8 cellular contexts compared by ENCODE assay signal in genomic region chr20:51014797-51015722, GRCh38. TPM values are rescaled to one million over a fixed set of nuclear protein-coding genes. Genes with fewer than 3 reads are reported as not detected.
DNase-seq lines count a peak whose midpoint lies in the region; ATAC-seq, FAIRE-seq and TF ChIP-seq lines count a peak whose summit lies in the region.

No MANE protein-coding gene starts in this region.

- H2AFZ ChIP-seq in OCI-LY1 (ENCODE audit: low read length) = no peak overlapping the region
- H2AFZ ChIP-seq in HepG2 (ENCODE audit: low read length) = no peak overlapping the region

- no peak for TF ChIP-seq POLR2A in HepG2 (IDR thresholded peaks at IDR 0.05; ENCODE audit: insufficient read depth in 1 of 2, low read depth in 2 of 2, low read length in 2 of 2)

- no peak overlapping the region for H3K4me2 ChIP-seq in OCI-LY1 (ENCODE audit: low read length)
- H3K4me2 ChIP-seq in HepG2 (ENCODE audit: low read depth, low read length) = no peak overlapping the region

- DNase-seq in GM19239 (ENCODE audit: insufficient read length, low spot score) = peak; percentile 39
- DNase-seq in cerebellar cortex (ENCODE audit: low spot score) = peak; percentile 48
- DNase-seq in HepG2 (ENCODE audit: low spot score) = peak; percentile 47
- DNase-seq in CD8-positive, alpha-beta memory T cell = no peak
- no peak for DNase-seq in activated T-helper 1 cell treated with anti-CD3 and anti-CD28 coated beads, Interleukin-12 subunit alpha, Interleukin-12 subunit beta, Interleukin-2, Interleukin-4 antibody, amounts not matched to agents 30 ng/mL and 10 ng/mL and 1 ng/mL, durations not matched to agents 14 hours and 24 hours and 36 hours (ENCODE audit: low spot score)

- H3K9me3 Mint-ChIP-seq in CD8-positive, alpha-beta memory T cell = no peaks in the 10 kb centered on the region
- no peaks in the 10 kb centered on the region for H3K9me3 Mint-ChIP-seq in activated T-helper 1 cell treated with anti-CD3 and anti-CD28 coated beads, Interleukin-12 subunit alpha, Interleukin-12 subunit beta, Interleukin-2, Interleukin-4 antibody, amounts not matched to agents 30 ng/mL and 10 ng/mL and 1 ng/mL, durations not matched to agents 14 hours and 24 hours and 36 hours

- CTCF ChIA-PET in HepG2 (lab: Yijun Ruan, JAX; ENCODE audit: low intra/inter-chr PET ratio, low total read pairs) = interaction anchor here (1.6 kb wide), 1 partner anchor 292 kb away, joined by 5 read pairs; no protein-coding TSS in a partner anchor
- CTCF ChIA-PET in CD8-positive, alpha-beta memory T cell (lab: Charles Lee) = interaction anchor here (0.8 to 1.6 kb wide), 3 partner anchors 9 to 27 kb away, joined by 3 to 4 read pairs (median 3); no protein-coding TSS in a partner anchor

- no peaks in the 10 kb centered on the region for H3K9me2 ChIP-seq in OCI-LY1 (ENCODE audit: low read depth, low read length)

- H3K9ac ChIP-seq in OCI-LY1 (ENCODE audit: low read length) (no peak overlapping the region), HepG2 (ENCODE audit: insufficient read depth, low read depth, low read length) (no peak overlapping the region)

- H3K36me3 ChIP-seq in OCI-LY1 (ENCODE audit: insufficient read depth, low read length) (no peaks in the 10 kb centered on the region), HepG2 (replicated peaks in 1 of 2; ENCODE audit: control insufficient read depth in 1 of 2, insufficient read depth in 2 of 2, low read length in 2 of 2) (no peaks in the 10 kb centered on the region)
- no peaks in the 10 kb centered on the region for H3K36me3 ChIP-seq in CD8-positive, alpha-beta memory T cell (ENCODE audit: insufficient read depth, low read length)

- TF ChIP-seq EP300 in HepG2 (IDR thresholded peaks at IDR 0.05; ENCODE audit: low read depth in 2 of 2, low read length in 2 of 2) = no peak
- no peak for TF ChIP-seq EP300 in HepG2 (CRISPR knock-in tag; IDR thresholded peaks at IDR 0.05; ENCODE audit: borderline replicate concordance)

- no peaks in the 10 kb centered on the region for H4K20me1 ChIP-seq in OCI-LY1 (ENCODE audit: insufficient read depth, low read length)
- no peaks in the 10 kb centered on the region; the same call in 1 of the 2 replicates for H4K20me1 ChIP-seq in HepG2 (ENCODE audit: insufficient read depth, low read length)

- POLR2A ChIA-PET in HepG2 (lab: Yijun Ruan, JAX) = no interaction called here
- POLR2A ChIA-PET in CD8-positive, alpha-beta memory T cell (lab: Charles Lee) = no interaction called here

- 26% methylated on average over 16 of the region's 16 CpGs for WGBS in HepG2 (ENCODE audit: low lambda C conversion rate)

- H3K36me3 Mint-ChIP-seq in CD8-positive, alpha-beta memory T cell = no peaks in the 10 kb centered on the region
- H3K36me3 Mint-ChIP-seq in activated T-helper 1 cell treated with anti-CD3 and anti-CD28 coated beads, Interleukin-12 subunit alpha, Interleukin-12 subunit beta, Interleukin-2, Interleukin-4 antibody, amounts not matched to agents 30 ng/mL and 10 ng/mL and 1 ng/mL, durations not matched to agents 14 hours and 24 hours and 36 hours (ENCODE audit: low read depth) = no peaks in the 10 kb centered on the region

- H3K27ac Mint-ChIP-seq in CD8-positive, alpha-beta memory T cell = peak overlapping the region in 1 of 8 donors; percentile 26
- H3K27ac Mint-ChIP-seq in activated T-helper 1 cell treated with anti-CD3 and anti-CD28 coated beads, Interleukin-12 subunit alpha, Interleukin-12 subunit beta, Interleukin-2, Interleukin-4 antibody, amounts not matched to agents 30 ng/mL and 10 ng/mL and 1 ng/mL, durations not matched to agents 14 hours and 24 hours and 36 hours = no peak overlapping the region

- H3K79me2 ChIP-seq in OCI-LY1 (ENCODE audit: insufficient read depth, low read length) (no peaks in the 10 kb centered on the region), HepG2 (ENCODE audit: insufficient read depth, low read length) (no peaks in the 10 kb centered on the region)

- no peaks in the 10 kb centered on the region for H3K4me1 ChIP-seq in OCI-LY1 (ENCODE audit: insufficient read depth, low read length, severe bottlenecking)
- no peaks in the 10 kb centered on the region for H3K4me1 ChIP-seq in HepG2 (ENCODE audit: insufficient read depth, low read length)
- H3K4me1 ChIP-seq in CD8-positive, alpha-beta memory T cell (ENCODE audit: insufficient read depth, low read length) = no peaks in the 10 kb centered on the region

- H3K27me3 ChIP-seq in OCI-LY1 (ENCODE audit: insufficient read depth, low read length) (no peaks in the 10 kb centered on the region), HepG2 (ENCODE audit: control insufficient read depth in 1 of 2, insufficient read depth in 2 of 2, low read length in 2 of 2) (peaks cover under 1 to 48% of the 10 kb centered on the region in 2 experiments; a peak in 4 of 5 replicates)
- H3K27me3 ChIP-seq in CD8-positive, alpha-beta memory T cell (ENCODE audit: insufficient read depth, low read length, poor library complexity, severe bottlenecking) = peaks cover 11% of the 10 kb centered on the region

- no peaks in the 10 kb centered on the region for H3K9me3 ChIP-seq in OCI-LY1 (ENCODE audit: low read length)
- no peaks in the 10 kb centered on the region for H3K9me3 ChIP-seq in HepG2 (ENCODE audit: low read length)
- no peaks in the 10 kb centered on the region for H3K9me3 ChIP-seq in CD8-positive, alpha-beta memory T cell (ENCODE audit: low read length)

- H3K4me3 ChIP-seq in OCI-LY1 (ENCODE audit: low read depth, low read length, poor library complexity, severe bottlenecking) = no peak overlapping the region
- no peak overlapping the region for H3K4me3 ChIP-seq in HepG2 (replicated peaks in 1 of 3; ENCODE audit: insufficient read depth in 1 of 3, low read depth in 2 of 3, low read length in 3 of 3)
- no peak overlapping the region for H3K4me3 ChIP-seq in CD8-positive, alpha-beta memory T cell (ENCODE audit: low read length)

- FAIRE-seq in GM19239 (lab: Jason Lieb, UNC) (no peak), HepG2 (lab: Jason Lieb, UNC) (peak; percentile 87)

- in situ Hi-C loops in HepG2 (cut with HindIII; ENCODE audit: extremely low pct_ligation_motif_present, low pct_unique_long_range_greater_than_20kb) = no loop called here

- BruUV-seq in HepG2 (replicated peaks; lab: Mats Ljungman, UMichigan) = no TSS peak

- H3K27me3 Mint-ChIP-seq in CD8-positive, alpha-beta memory T cell = peaks cover 15 to 48% of the 10 kb centered on the region in 2 donors
- H3K27me3 Mint-ChIP-seq in activated T-helper 1 cell treated with anti-CD3 and anti-CD28 coated beads, Interleukin-12 subunit alpha, Interleukin-12 subunit beta, Interleukin-2, Interleukin-4 antibody, amounts not matched to agents 30 ng/mL and 10 ng/mL and 1 ng/mL, durations not matched to agents 14 hours and 24 hours and 36 hours (ENCODE audit: insufficient read depth) = peaks cover 15% of the 10 kb centered on the region

- H3K4me1 Mint-ChIP-seq in CD8-positive, alpha-beta memory T cell = no peaks in the 10 kb centered on the region
- no peaks in the 10 kb centered on the region for H3K4me1 Mint-ChIP-seq in activated T-helper 1 cell treated with anti-CD3 and anti-CD28 coated beads, Interleukin-12 subunit alpha, Interleukin-12 subunit beta, Interleukin-2, Interleukin-4 antibody, amounts not matched to agents 30 ng/mL and 10 ng/mL and 1 ng/mL, durations not matched to agents 14 hours and 24 hours and 36 hours (ENCODE audit: low read depth)

- H3K27ac ChIP-seq in C4-2B (no peak overlapping the region), OCI-LY1 (ENCODE audit: low read depth, low read length, poor library complexity, severe bottlenecking) (no peak overlapping the region), HepG2 (ENCODE audit: extremely low read length, insufficient read depth, low read length) (no peak overlapping the region)
- H3K27ac ChIP-seq in CD8-positive, alpha-beta memory T cell (ENCODE audit: low read depth, low read length) = no peak overlapping the region

- no peak overlapping the region for H3K4me3 Mint-ChIP-seq in CD8-positive, alpha-beta memory T cell
- H3K4me3 Mint-ChIP-seq in activated T-helper 1 cell treated with anti-CD3 and anti-CD28 coated beads, Interleukin-12 subunit alpha, Interleukin-12 subunit beta, Interleukin-2, Interleukin-4 antibody, amounts not matched to agents 30 ng/mL and 10 ng/mL and 1 ng/mL, durations not matched to agents 14 hours and 24 hours and 36 hours = no peak overlapping the region

- intact Hi-C loops in HepG2 (cut with micrococcal nuclease; ENCODE audit: unreplicated experiment) = no loop called here
- intact Hi-C loops in activated T-helper 1 cell treated with anti-CD3 and anti-CD28 coated beads, Interleukin-12 subunit alpha, Interleukin-12 subunit beta, Interleukin-2, Interleukin-4 antibody, amounts not matched to agents 30 ng/mL and 10 ng/mL and 1 ng/mL, durations not matched to agents 14 hours and 24 hours and 36 hours (cut with micrococcal nuclease) = no loop called here

- TF ChIP-seq RAD21 in HepG2 (CRISPR knock-in tag; IDR thresholded peaks at IDR 0.05) = 0 out of 2 replicates have a peak, but pooled peaks have one; percentile 12

- H3F3A ChIP-seq in OCI-LY1 (ENCODE audit: insufficient read depth, low read length) = no peaks in the 10 kb centered on the region

- peak; percentile 79 for ATAC-seq in HepG2
- no peak for ATAC-seq in HG03378 (IDR thresholded peaks at IDR 0.05; ENCODE audit: unreplicated experiment)

- TF ChIP-seq CTCF in C4-2B (conservative IDR thresholded peaks at IDR 0.05) (peak; percentile 87), OCI-LY1 (IDR thresholded peaks at IDR 0.05; ENCODE audit: low read length) (peak; percentile 71), HepG2 (CRISPR knock-in tag; IDR thresholded peaks at IDR 0.05) (peak; percentile 82)

RNA-seq across cellular contexts. Expression of gene KCNG1, which starts 7.8 kb away (rescaled TPM):
- total RNA-seq in HepG2 (2016; rRNA removed; fragmentation: Illumina TruSeq; extraction: Trizol) = not detected in 2 replicates
- total RNA-seq in HepG2 (2016; cell fraction: cytosol; rRNA removed; fragmentation: Illumina TruSeq; extraction: Trizol; ENCODE audit: low read depth) = not detected in 2 replicates
- total RNA-seq in HepG2 (2016; cell fraction: insoluble cytoplasmic fraction; rRNA removed; fragmentation: Illumina TruSeq; extraction: Trizol) = not detected in 2 replicates
- not detected in 2 replicates for total RNA-seq in HepG2 (2016; cell fraction: membrane; rRNA removed; fragmentation: Illumina TruSeq; extraction: Trizol)
- total RNA-seq in HepG2 (2016; cell fraction: nucleus; rRNA removed; fragmentation: Illumina TruSeq; extraction: Trizol) = not detected in 2 replicates
- polyA plus RNA-seq in HepG2 (2011; rRNA removed) = not detected in 2 replicates
- polyA plus RNA-seq in HepG2 (2011; cell fraction: cytosol; rRNA removed) = not detected in 2 replicates
- polyA plus RNA-seq in HepG2 (2011; cell fraction: nucleus; rRNA removed) = not detected in 2 replicates
- polyA plus RNA-seq in HepG2 (2012) = not detected in 2 replicates
- polyA plus RNA-seq in HepG2 (2016; cell fraction: cytosol; fragmentation: Illumina TruSeq; extraction: Trizol; ENCODE audit: low read depth) = not detected in 2 replicates
- polyA plus RNA-seq in HepG2 (2016; cell fraction: insoluble cytoplasmic fraction; fragmentation: Illumina TruSeq; extraction: Trizol; ENCODE audit: low read depth) = not detected in 2 replicates
- not detected in 2 replicates for polyA plus RNA-seq in HepG2 (2016; cell fraction: membrane; fragmentation: Illumina TruSeq; extraction: Trizol; ENCODE audit: low read depth)
- polyA plus RNA-seq in HepG2 (2016; cell fraction: nucleus; fragmentation: Illumina TruSeq; extraction: Trizol; ENCODE audit: insufficient read depth, low read depth) = not detected in 2 replicates
- not detected in 2 replicates for polyA minus RNA-seq in HepG2 (2011; rRNA and poly(A)+ RNA removed; ENCODE audit: low replicate concordance)
- polyA minus RNA-seq in HepG2 (2011; cell fraction: cytosol; rRNA and poly(A)+ RNA removed) = not detected in 2 replicates
- not detected in 2 replicates for polyA minus RNA-seq in HepG2 (2011; cell fraction: nucleus; rRNA and poly(A)+ RNA removed)
- total RNA-seq in CD8-positive, alpha-beta memory T cell = 1 to 10 TPM; 3.4 to 4.5 TPM
- not detected for polyA plus RNA-seq in CD8-positive, alpha-beta memory T cell
- total RNA-seq in activated T-helper 1 cell treated with anti-CD3 and anti-CD28 coated beads, Interleukin-12 subunit alpha, Interleukin-12 subunit beta, Interleukin-2, Interleukin-4 antibody, amounts not matched to agents 30 ng/mL and 10 ng/mL and 1 ng/mL, durations not matched to agents 14 hours and 24 hours and 36 hours = 2.8 and 3.1 TPM in 2 replicates

RNA-seq across cellular contexts. Expression of gene MOCS3, which starts 56.4 kb away (rescaled TPM):
- 8.4 and 9.7 TPM in 2 replicates for total RNA-seq in HepG2 (2016; rRNA removed; fragmentation: Illumina TruSeq; extraction: Trizol)
- 1.2 and 1.3 TPM in 2 replicates for total RNA-seq in HepG2 (2016; cell fraction: cytosol; rRNA removed; fragmentation: Illumina TruSeq; extraction: Trizol; ENCODE audit: low read depth)
- total RNA-seq in HepG2 (2016; cell fraction: insoluble cytoplasmic fraction; rRNA removed; fragmentation: Illumina TruSeq; extraction: Trizol) = 7.8 and 8.8 TPM in 2 replicates
- total RNA-seq in HepG2 (2016; cell fraction: membrane; rRNA removed; fragmentation: Illumina TruSeq; extraction: Trizol) = 3.7 and 4.2 TPM in 2 replicates
- 5.4 and 5.7 TPM in 2 replicates for total RNA-seq in HepG2 (2016; cell fraction: nucleus; rRNA removed; fragmentation: Illumina TruSeq; extraction: Trizol)
- polyA plus RNA-seq in HepG2 (2011; rRNA removed) = 3.7 and 4.1 TPM in 2 replicates
- polyA plus RNA-seq in HepG2 (2011; cell fraction: cytosol; rRNA removed) = 4.0 and 4.1 TPM in 2 replicates
- polyA plus RNA-seq in HepG2 (2011; cell fraction: nucleus; rRNA removed) = 2.9 and 3.2 TPM in 2 replicates
- 2.7 and 3.3 TPM in 2 replicates for polyA plus RNA-seq in HepG2 (2012)
- polyA plus RNA-seq in HepG2 (2016; cell fraction: cytosol; fragmentation: Illumina TruSeq; extraction: Trizol; ENCODE audit: low read depth) = 0.53 and 0.58 TPM in 2 replicates
- 7.8 and 8.0 TPM in 2 replicates for polyA plus RNA-seq in HepG2 (2016; cell fraction: insoluble cytoplasmic fraction; fragmentation: Illumina TruSeq; extraction: Trizol; ENCODE audit: low read depth)
- polyA plus RNA-seq in HepG2 (2016; cell fraction: membrane; fragmentation: Illumina TruSeq; extraction: Trizol; ENCODE audit: low read depth) = 1.7 and 2.1 TPM in 2 replicates
- 4.3 and 4.4 TPM in 2 replicates for polyA plus RNA-seq in HepG2 (2016; cell fraction: nucleus; fragmentation: Illumina TruSeq; extraction: Trizol; ENCODE audit: insufficient read depth, low read depth)
- 14.6 and 20.7 TPM in 2 replicates for polyA minus RNA-seq in HepG2 (2011; rRNA and poly(A)+ RNA removed; ENCODE audit: low replicate concordance)
- 6.3 and 6.7 TPM in 2 replicates for polyA minus RNA-seq in HepG2 (2011; cell fraction: cytosol; rRNA and poly(A)+ RNA removed)
- polyA minus RNA-seq in HepG2 (2011; cell fraction: nucleus; rRNA and poly(A)+ RNA removed) = 12.4 and 13.6 TPM in 2 replicates
- 1 to 10 TPM; 7.9 to 8.1 TPM for total RNA-seq in CD8-positive, alpha-beta memory T cell
- 3.4 TPM for polyA plus RNA-seq in CD8-positive, alpha-beta memory T cell
- total RNA-seq in activated T-helper 1 cell treated with anti-CD3 and anti-CD28 coated beads, Interleukin-12 subunit alpha, Interleukin-12 subunit beta, Interleukin-2, Interleukin-4 antibody, amounts not matched to agents 30 ng/mL and 10 ng/mL and 1 ng/mL, durations not matched to agents 14 hours and 24 hours and 36 hours = 6.2 and 6.7 TPM in 2 replicates

RNA-seq across cellular contexts. Expression of gene DPM1, which starts 56.7 kb away (rescaled TPM):
- 161 and 187 TPM in 2 replicates for total RNA-seq in HepG2 (2016; rRNA removed; fragmentation: Illumina TruSeq; extraction: Trizol)
- 32.3 and 33.7 TPM in 2 replicates for total RNA-seq in HepG2 (2016; cell fraction: cytosol; rRNA removed; fragmentation: Illumina TruSeq; extraction: Trizol; ENCODE audit: low read depth)
- total RNA-seq in HepG2 (2016; cell fraction: insoluble cytoplasmic fraction; rRNA removed; fragmentation: Illumina TruSeq; extraction: Trizol) = 167 and 188 TPM in 2 replicates
- total RNA-seq in HepG2 (2016; cell fraction: membrane; rRNA removed; fragmentation: Illumina TruSeq; extraction: Trizol) = 30.4 and 39.3 TPM in 2 replicates
- total RNA-seq in HepG2 (2016; cell fraction: nucleus; rRNA removed; fragmentation: Illumina TruSeq; extraction: Trizol) = 102 and 109 TPM in 2 replicates
- 75.7 and 83.2 TPM in 2 replicates for polyA plus RNA-seq in HepG2 (2011; rRNA removed)
- 67.0 and 87.1 TPM in 2 replicates for polyA plus RNA-seq in HepG2 (2011; cell fraction: cytosol; rRNA removed)
- 40.6 and 43.3 TPM in 2 replicates for polyA plus RNA-seq in HepG2 (2011; cell fraction: nucleus; rRNA removed)
- 92.8 and 103 TPM in 2 replicates for polyA plus RNA-seq in HepG2 (2012)
- polyA plus RNA-seq in HepG2 (2016; cell fraction: cytosol; fragmentation: Illumina TruSeq; extraction: Trizol; ENCODE audit: low read depth) = 19.8 and 20.9 TPM in 2 replicates
- polyA plus RNA-seq in HepG2 (2016; cell fraction: insoluble cytoplasmic fraction; fragmentation: Illumina TruSeq; extraction: Trizol; ENCODE audit: low read depth) = 215 and 249 TPM in 2 replicates
- 27.9 and 30.1 TPM in 2 replicates for polyA plus RNA-seq in HepG2 (2016; cell fraction: membrane; fragmentation: Illumina TruSeq; extraction: Trizol; ENCODE audit: low read depth)
- polyA plus RNA-seq in HepG2 (2016; cell fraction: nucleus; fragmentation: Illumina TruSeq; extraction: Trizol; ENCODE audit: insufficient read depth, low read depth) = 177 and 193 TPM in 2 replicates
- 23.1 and 28.4 TPM in 2 replicates for polyA minus RNA-seq in HepG2 (2011; rRNA and poly(A)+ RNA removed; ENCODE audit: low replicate concordance)
- polyA minus RNA-seq in HepG2 (2011; cell fraction: cytosol; rRNA and poly(A)+ RNA removed) = 38.3 and 41.9 TPM in 2 replicates
- polyA minus RNA-seq in HepG2 (2011; cell fraction: nucleus; rRNA and poly(A)+ RNA removed) = 49.6 and 51.1 TPM in 2 replicates
- total RNA-seq in CD8-positive, alpha-beta memory T cell = 10 to 100 TPM; 75.1 to 77.9 TPM
- 65.6 TPM for polyA plus RNA-seq in CD8-positive, alpha-beta memory T cell
- total RNA-seq in activated T-helper 1 cell treated with anti-CD3 and anti-CD28 coated beads, Interleukin-12 subunit alpha, Interleukin-12 subunit beta, Interleukin-2, Interleukin-4 antibody, amounts not matched to agents 30 ng/mL and 10 ng/mL and 1 ng/mL, durations not matched to agents 14 hours and 24 hours and 36 hours = 54.6 and 61.2 TPM in 2 replicates

Comparison
In these comparisons a context has a peak if more than half of its experiments do, and no peak if none do; other contexts are left out.
1. DNase-seq: peak in GM19239 (single experiment), cerebellar cortex (single experiment) and HepG2 (single experiment); none in CD8-positive, alpha-beta memory T cell (0 of 5) and activated T-helper 1 cell treated with anti-CD3 and anti-CD28 coated beads, Interleukin-12 subunit alpha, Interleukin-12 subunit beta, Interleukin-2, Interleukin-4 antibody, amounts not matched to agents 30 ng/mL and 10 ng/mL and 1 ng/mL, durations not matched to agents 14 hours and 24 hours and 36 hours (single experiment).
2. Peak in every context shown above with its lines, with median percentiles within 50 percentile points of each other: CTCF ChIP-seq.